In the genomic region with DNA sequence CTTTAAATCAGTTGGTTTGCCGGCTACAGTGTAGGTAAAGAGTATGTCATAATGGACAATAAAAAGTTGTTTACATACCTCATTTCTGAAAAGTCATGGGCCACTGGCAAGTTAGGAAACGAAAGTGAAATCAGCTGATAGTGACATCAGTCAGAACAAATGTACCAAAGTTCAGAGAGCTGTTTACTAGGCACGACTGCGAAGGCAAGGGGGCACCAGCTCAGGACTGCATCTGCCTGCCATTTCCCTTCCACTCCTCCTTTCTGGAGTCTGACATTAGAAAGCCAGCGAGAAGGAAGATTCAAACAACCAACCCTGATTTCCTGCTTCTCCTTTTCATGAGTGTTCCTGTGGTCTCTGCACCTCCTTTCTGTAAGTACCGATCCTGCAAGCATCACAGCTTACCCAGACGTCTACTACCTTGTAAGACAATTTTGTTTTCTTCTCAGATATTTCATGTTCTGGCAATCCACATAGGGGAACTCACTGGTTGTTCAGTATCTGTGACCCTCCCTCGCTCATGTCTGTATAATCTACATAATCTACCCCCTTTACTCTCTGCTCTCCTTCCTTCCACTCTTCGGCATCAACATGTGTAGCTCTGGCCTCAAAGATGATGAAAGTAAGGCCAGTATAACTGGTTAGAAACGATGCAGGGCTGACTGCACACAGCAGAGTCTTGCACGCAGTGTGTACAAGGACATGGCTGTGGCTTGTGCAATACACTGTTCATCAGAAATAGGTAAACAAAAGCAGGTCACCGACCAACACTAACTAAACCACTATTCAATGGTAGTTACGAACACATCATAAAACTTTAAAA, we compare ENCODE assay signal across 1 cellular context.
TF ChIP-seq lines count a peak whose summit lies in the region.

A gene (plus strand): TSS at position 174 of the 823 bp plus-strand sequence. CDS start 16,370 bp downstream, outside the sequence.

TF ChIP-seq in K562, 482 proteins besides CTCF, POLR2A, EP300 and RAD21 (continued from another document and continues in another):
- TF ChIP-seq, protein P1, sequence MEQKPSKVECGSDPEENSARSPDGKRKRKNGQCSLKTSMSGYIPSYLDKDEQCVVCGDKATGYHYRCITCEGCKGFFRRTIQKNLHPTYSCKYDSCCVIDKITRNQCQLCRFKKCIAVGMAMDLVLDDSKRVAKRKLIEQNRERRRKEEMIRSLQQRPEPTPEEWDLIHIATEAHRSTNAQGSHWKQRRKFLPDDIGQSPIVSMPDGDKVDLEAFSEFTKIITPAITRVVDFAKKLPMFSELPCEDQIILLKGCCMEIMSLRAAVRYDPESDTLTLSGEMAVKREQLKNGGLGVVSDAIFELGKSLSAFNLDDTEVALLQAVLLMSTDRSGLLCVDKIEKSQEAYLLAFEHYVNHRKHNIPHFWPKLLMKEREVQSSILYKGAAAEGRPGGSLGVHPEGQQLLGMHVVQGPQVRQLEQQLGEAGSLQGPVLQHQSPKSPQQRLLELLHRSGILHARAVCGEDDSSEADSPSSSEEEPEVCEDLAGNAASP (IDR thresholded peaks at IDR 0.05) = no peak
- no peak for TF ChIP-seq PYGO2 (tag; IDR thresholded peaks at IDR 0.05)
- TF ChIP-seq XRCC3 (IDR thresholded peaks at IDR 0.05) = no peak
- TF ChIP-seq CCNT2 (IDR thresholded peaks at IDR 0.05; ENCODE audit: borderline replicate concordance, extremely low read depth, insufficient read length, low read depth, low read length) = no peak
- TF ChIP-seq, protein P2, sequence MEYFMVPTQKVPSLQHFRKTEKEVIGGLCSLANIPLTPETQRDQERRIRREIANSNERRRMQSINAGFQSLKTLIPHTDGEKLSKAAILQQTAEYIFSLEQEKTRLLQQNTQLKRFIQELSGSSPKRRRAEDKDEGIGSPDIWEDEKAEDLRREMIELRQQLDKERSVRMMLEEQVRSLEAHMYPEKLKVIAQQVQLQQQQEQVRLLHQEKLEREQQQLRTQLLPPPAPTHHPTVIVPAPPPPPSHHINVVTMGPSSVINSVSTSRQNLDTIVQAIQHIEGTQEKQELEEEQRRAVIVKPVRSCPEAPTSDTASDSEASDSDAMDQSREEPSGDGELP (CRISPR knock-in tag; IDR thresholded peaks at IDR 0.05; ENCODE audit: borderline replicate concordance) = peak; percentile 96
- no peak for TF ChIP-seq ZNF263 (CRISPR knock-in tag; IDR thresholded peaks at IDR 0.05; ENCODE audit: borderline replicate concordance)
- no peak for TF ChIP-seq KDM4B (IDR thresholded peaks at IDR 0.05; ENCODE audit: borderline replicate concordance in 2 of 2, low read depth in 1 of 2)
- peak; percentile 60 for TF ChIP-seq FOSL1 (tag; conservative IDR thresholded peaks at IDR 0.05)
- TF ChIP-seq FOS (IDR thresholded peaks at IDR 0.05; ENCODE audit: extremely low read depth, insufficient read length) = no peak
- TF ChIP-seq HDAC2 (IDR thresholded peaks at IDR 0.05) = no peak
- TF ChIP-seq ZNF224 (CRISPR knock-in tag; IDR thresholded peaks at IDR 0.05) = no peak
- TF ChIP-seq ZFP36 (IDR thresholded peaks at IDR 0.05; ENCODE audit: low read depth, low read length, partially characterized antibody) = no peak
- peak; percentile 86 for TF ChIP-seq DACH1 (IDR thresholded peaks at IDR 0.05; ENCODE audit: partially characterized antibody)
- TF ChIP-seq CBX3 (IDR thresholded peaks at IDR 0.05; ENCODE audit: borderline replicate concordance in 1 of 2, low read length in 2 of 2) = no peak
- no peak for TF ChIP-seq ZSCAN29 (IDR thresholded peaks at IDR 0.05)
- TF ChIP-seq BCL6 (CRISPR knock-in tag; IDR thresholded peaks at IDR 0.05) = no peak
- TF ChIP-seq, protein P3, sequence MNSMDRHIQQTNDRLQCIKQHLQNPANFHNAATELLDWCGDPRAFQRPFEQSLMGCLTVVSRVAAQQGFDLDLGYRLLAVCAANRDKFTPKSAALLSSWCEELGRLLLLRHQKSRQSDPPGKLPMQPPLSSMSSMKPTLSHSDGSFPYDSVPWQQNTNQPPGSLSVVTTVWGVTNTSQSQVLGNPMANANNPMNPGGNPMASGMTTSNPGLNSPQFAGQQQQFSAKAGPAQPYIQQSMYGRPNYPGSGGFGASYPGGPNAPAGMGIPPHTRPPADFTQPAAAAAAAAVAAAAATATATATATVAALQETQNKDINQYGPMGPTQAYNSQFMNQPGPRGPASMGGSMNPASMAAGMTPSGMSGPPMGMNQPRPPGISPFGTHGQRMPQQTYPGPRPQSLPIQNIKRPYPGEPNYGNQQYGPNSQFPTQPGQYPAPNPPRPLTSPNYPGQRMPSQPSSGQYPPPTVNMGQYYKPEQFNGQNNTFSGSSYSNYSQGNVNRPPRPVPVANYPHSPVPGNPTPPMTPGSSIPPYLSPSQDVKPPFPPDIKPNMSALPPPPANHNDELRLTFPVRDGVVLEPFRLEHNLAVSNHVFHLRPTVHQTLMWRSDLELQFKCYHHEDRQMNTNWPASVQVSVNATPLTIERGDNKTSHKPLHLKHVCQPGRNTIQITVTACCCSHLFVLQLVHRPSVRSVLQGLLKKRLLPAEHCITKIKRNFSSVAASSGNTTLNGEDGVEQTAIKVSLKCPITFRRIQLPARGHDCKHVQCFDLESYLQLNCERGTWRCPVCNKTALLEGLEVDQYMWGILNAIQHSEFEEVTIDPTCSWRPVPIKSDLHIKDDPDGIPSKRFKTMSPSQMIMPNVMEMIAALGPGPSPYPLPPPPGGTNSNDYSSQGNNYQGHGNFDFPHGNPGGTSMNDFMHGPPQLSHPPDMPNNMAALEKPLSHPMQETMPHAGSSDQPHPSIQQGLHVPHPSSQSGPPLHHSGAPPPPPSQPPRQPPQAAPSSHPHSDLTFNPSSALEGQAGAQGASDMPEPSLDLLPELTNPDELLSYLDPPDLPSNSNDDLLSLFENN (IDR thresholded peaks at IDR 0.05; ENCODE audit: low read depth in 2 of 2, low read length in 2 of 2) = no peak
- no peak for TF ChIP-seq ZFPM2 (CRISPR knock-in tag; IDR thresholded peaks at IDR 0.05)
- no peak for TF ChIP-seq MCM7 (IDR thresholded peaks at IDR 0.05)
- TF ChIP-seq, protein P4, sequence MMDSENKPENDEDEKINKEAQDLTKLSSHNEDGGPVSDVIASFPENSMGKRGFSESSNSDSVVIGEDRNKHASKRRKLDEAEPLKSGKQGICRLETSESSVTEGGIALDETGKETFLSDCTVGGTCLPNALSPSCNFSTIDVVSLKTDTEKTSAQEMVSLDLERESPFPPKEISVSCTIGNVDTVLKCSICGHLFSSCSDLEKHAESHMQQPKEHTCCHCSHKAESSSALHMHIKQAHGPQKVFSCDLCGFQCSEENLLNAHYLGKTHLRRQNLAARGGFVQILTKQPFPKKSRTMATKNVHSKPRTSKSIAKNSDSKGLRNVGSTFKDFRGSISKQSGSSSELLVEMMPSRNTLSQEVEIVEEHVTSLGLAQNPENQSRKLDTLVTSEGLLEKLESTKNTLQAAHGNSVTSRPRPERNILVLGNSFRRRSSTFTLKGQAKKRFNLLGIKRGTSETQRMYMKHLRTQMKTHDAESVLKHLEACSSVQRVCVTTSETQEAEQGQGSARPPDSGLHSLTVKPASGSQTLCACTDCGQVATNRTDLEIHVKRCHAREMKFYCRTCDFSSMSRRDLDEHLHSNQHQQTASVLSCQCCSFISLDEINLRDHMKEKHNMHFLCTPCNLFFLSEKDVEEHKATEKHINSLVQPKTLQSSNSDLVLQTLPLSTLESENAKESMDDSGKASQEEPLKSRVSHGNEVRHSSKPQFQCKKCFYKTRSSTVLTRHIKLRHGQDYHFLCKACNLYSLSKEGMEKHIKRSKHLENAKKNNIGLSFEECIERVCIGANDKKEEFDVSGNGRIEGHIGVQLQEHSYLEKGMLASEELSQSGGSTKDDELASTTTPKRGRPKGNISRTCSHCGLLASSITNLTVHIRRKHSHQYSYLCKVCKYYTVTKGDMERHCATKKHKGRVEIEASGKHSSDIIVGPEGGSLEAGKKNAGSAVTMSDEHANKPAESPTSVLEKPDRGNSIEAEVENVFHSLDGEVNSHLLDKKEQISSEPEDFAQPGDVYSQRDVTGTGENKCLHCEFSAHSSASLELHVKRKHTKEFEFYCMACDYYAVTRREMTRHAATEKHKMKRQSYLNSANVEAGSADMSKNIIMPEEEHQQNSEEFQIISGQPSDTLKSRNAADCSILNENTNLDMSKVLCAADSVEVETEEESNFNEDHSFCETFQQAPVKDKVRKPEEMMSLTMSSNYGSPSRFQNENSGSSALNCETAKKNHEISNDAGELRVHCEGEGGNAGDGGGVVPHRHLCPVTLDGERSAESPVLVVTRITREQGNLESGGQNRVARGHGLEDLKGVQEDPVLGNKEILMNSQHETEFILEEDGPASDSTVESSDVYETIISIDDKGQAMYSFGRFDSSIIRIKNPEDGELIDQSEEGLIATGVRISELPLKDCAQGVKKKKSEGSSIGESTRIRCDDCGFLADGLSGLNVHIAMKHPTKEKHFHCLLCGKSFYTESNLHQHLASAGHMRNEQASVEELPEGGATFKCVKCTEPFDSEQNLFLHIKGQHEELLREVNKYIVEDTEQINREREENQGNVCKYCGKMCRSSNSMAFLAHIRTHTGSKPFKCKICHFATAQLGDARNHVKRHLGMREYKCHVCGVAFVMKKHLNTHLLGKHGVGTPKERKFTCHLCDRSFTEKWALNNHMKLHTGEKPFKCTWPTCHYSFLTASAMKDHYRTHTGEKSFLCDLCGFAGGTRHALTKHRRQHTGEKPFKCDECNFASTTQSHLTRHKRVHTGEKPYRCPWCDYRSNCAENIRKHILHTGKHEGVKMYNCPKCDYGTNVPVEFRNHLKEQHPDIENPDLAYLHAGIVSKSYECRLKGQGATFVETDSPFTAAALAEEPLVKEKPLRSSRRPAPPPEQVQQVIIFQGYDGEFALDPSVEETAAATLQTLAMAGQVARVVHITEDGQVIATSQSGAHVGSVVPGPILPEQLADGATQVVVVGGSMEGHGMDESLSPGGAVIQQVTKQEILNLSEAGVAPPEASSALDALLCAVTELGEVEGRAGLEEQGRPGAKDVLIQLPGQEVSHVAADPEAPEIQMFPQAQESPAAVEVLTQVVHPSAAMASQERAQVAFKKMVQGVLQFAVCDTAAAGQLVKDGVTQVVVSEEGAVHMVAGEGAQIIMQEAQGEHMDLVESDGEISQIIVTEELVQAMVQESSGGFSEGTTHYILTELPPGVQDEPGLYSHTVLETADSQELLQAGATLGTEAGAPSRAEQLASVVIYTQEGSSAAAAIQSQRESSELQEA (IDR thresholded peaks at IDR 0.05; ENCODE audit: low read depth) = no peak
- TF ChIP-seq KDM5B (IDR thresholded peaks at IDR 0.05; ENCODE audit: insufficient replicate concordance, low read depth, low read length) = no peak
- no peak for TF ChIP-seq MEF2D (tag; conservative IDR thresholded peaks at IDR 0.05; ENCODE audit: low read depth)
- TF ChIP-seq, protein P5, sequence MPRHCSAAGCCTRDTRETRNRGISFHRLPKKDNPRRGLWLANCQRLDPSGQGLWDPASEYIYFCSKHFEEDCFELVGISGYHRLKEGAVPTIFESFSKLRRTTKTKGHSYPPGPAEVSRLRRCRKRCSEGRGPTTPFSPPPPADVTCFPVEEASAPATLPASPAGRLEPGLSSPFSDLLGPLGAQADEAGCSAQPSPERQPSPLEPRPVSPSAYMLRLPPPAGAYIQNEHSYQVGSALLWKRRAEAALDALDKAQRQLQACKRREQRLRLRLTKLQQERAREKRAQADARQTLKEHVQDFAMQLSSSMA (CRISPR knock-in tag; IDR thresholded peaks at IDR 0.05) = no peak
- TF ChIP-seq, protein P6, sequence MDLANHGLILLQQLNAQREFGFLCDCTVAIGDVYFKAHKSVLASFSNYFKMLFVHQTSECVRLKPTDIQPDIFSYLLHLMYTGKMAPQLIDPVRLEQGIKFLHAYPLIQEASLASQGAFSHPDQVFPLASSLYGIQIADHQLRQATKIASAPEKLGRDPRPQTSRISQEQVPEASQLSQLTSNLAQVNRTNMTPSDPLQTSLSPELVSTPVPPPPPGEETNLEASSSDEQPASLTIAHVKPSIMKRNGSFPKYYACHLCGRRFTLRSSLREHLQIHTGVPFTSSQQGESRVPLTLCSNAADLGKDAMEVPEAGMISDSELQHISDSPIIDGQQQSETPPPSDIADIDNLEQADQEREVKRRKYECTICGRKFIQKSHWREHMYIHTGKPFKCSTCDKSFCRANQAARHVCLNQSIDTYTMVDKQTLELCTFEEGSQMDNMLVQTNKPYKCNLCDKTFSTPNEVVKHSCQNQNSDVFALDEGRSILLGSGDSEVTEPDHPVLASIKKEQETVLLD (IDR thresholded peaks at IDR 0.05) = no peak
- TF ChIP-seq ZNF184 (CRISPR knock-in tag; IDR thresholded peaks at IDR 0.05) = no peak
- TF ChIP-seq, protein P7, sequence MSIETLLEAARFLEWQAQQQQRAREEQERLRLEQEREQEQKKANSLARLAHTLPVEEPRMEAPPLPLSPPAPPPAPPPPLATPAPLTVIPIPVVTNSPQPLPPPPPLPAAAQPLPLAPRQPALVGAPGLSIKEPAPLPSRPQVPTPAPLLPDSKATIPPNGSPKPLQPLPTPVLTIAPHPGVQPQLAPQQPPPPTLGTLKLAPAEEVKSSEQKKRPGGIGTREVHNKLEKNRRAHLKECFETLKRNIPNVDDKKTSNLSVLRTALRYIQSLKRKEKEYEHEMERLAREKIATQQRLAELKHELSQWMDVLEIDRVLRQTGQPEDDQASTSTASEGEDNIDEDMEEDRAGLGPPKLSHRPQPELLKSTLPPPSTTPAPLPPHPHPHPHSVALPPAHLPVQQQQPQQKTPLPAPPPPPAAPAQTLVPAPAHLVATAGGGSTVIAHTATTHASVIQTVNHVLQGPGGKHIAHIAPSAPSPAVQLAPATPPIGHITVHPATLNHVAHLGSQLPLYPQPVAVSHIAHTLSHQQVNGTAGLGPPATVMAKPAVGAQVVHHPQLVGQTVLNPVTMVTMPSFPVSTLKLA (conservative IDR thresholded peaks at IDR 0.05) = peak in 1 of 2 experiments; percentile 61; a peak in 2 of 4 replicates
- TF ChIP-seq, protein P8, sequence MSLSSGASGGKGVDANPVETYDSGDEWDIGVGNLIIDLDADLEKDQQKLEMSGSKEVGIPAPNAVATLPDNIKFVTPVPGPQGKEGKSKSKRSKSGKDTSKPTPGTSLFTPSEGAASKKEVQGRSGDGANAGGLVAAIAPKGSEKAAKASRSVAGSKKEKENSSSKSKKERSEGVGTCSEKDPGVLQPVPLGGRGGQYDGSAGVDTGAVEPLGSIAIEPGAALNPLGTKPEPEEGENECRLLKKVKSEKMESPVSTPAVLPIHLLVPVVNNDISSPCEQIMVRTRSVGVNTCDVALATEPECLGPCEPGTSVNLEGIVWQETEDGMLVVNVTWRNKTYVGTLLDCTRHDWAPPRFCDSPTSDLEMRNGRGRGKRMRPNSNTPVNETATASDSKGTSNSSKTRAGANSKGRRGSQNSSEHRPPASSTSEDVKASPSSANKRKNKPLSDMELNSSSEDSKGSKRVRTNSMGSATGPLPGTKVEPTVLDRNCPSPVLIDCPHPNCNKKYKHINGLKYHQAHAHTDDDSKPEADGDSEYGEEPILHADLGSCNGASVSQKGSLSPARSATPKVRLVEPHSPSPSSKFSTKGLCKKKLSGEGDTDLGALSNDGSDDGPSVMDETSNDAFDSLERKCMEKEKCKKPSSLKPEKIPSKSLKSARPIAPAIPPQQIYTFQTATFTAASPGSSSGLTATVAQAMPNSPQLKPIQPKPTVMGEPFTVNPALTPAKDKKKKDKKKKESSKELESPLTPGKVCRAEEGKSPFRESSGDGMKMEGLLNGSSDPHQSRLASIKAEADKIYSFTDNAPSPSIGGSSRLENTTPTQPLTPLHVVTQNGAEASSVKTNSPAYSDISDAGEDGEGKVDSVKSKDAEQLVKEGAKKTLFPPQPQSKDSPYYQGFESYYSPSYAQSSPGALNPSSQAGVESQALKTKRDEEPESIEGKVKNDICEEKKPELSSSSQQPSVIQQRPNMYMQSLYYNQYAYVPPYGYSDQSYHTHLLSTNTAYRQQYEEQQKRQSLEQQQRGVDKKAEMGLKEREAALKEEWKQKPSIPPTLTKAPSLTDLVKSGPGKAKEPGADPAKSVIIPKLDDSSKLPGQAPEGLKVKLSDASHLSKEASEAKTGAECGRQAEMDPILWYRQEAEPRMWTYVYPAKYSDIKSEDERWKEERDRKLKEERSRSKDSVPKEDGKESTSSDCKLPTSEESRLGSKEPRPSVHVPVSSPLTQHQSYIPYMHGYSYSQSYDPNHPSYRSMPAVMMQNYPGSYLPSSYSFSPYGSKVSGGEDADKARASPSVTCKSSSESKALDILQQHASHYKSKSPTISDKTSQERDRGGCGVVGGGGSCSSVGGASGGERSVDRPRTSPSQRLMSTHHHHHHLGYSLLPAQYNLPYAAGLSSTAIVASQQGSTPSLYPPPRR (CRISPR knock-in tag; IDR thresholded peaks at IDR 0.05; ENCODE audit: borderline replicate concordance) = no peak
- no peak for TF ChIP-seq NR3C1 (CRISPR knock-in tag; IDR thresholded peaks at IDR 0.05)
- peak; percentile 68 for TF ChIP-seq ZNF165 (CRISPR knock-in tag; IDR thresholded peaks at IDR 0.05; ENCODE audit: borderline replicate concordance)
